In genomic region chr11:76237914-76238313, GRCh38 we compare ENCODE assay signal across 9 cellular contexts. TPM values are rescaled to one million over a fixed set of nuclear protein-coding genes. Genes with fewer than 3 reads are reported as not detected.
A peak's percentile ranks its signal among the peaks of the same experiment; 100 is the strongest.
DNase-seq lines count a peak whose midpoint lies in the region; ATAC-seq and TF ChIP-seq lines count a peak whose summit lies in the region.
"Had no signal": no experiment of that assay in that cellular context is flagged by ENCODE, and none has a peak within 500 bp of the region (broad histone marks: within the 10 kb centered on the region; RNA-seq: fewer than 3 reads in every experiment).

No MANE protein-coding gene starts in this region.

- DNase-seq in DMS114 treated with DMSO at 0.1 percent for 48 hours (lab: John Stamatoyannopoulos, UW; ENCODE audit: unreplicated experiment) (peak; percentile 5), HCEC 1CT (peak; percentile 31), SW480 (ENCODE audit: low spot score) (peak; percentile 46), mesothelial cell of epicardium (ENCODE audit: low spot score in 2 of 2, unreplicated experiment in 2 of 2) (no peak), ureter (ENCODE audit: low spot score) (no peak), activated gamma-delta T cell treated with Interleukin-2 at 50 U/mL for 16 hours (no peak)
- DNase-seq: left cardiac atrium had no signal

- TF ChIP-seq CTCF in mesothelial cell of epicardium (IDR thresholded peaks at IDR 0.05; ENCODE audit: unreplicated experiment) = no peak

- H3K27ac Mint-ChIP-seq in mesothelial cell of epicardium = no peak overlapping the region
- H3K27ac Mint-ChIP-seq: stimulated activated naive CD8-positive, alpha-beta T cell treated with anti-CD3 and anti-CD28 coated beads, Interleukin-15, Interleukin-2, amounts not matched to agents 100 ng/mL and 50 ng/mL, for 24 hours had no signal

- H3K9me3 Mint-ChIP-seq in mesothelial cell of epicardium = no peaks in the 10 kb centered on the region
- H3K9me3 Mint-ChIP-seq: stimulated activated naive CD8-positive, alpha-beta T cell treated with anti-CD3 and anti-CD28 coated beads, Interleukin-15, Interleukin-2, amounts not matched to agents 100 ng/mL and 50 ng/mL, for 24 hours had no signal

- H3K36me3 Mint-ChIP-seq in mesothelial cell of epicardium = no peaks in the 10 kb centered on the region

- peak overlapping the region; percentile 5 for H3K4me3 Mint-ChIP-seq in mesothelial cell of epicardium
- H3K4me3 Mint-ChIP-seq: stimulated activated naive CD8-positive, alpha-beta T cell treated with anti-CD3 and anti-CD28 coated beads, Interleukin-15, Interleukin-2, amounts not matched to agents 100 ng/mL and 50 ng/mL, for 24 hours had no signal

- peaks cover 5% of the 10 kb centered on the region for H3K4me1 Mint-ChIP-seq in mesothelial cell of epicardium

- peaks cover 3% of the 10 kb centered on the region for H3K27me3 Mint-ChIP-seq in mesothelial cell of epicardium (ENCODE audit: low read depth)

- no peak for ATAC-seq in HG03135 (IDR thresholded peaks at IDR 0.05; ENCODE audit: unreplicated experiment)
- ATAC-seq: left cardiac atrium had no signal

RNA-seq across cellular contexts. Expression of gene WNT11, which starts 31.6 kb away (rescaled TPM):
- total RNA-seq in mesothelial cell of epicardium (22.5 to 24.1 TPM (median 22.8 TPM) in 3 replicates), ureter (1.7 TPM)

Comparison
In these comparisons a context has a peak if more than half of its experiments do, and no peak if none do; other contexts are left out.
1. DNase-seq: peak in DMS114 treated with DMSO at 0.1 percent for 48 hours (single experiment), HCEC 1CT (single experiment) and SW480 (single experiment); none in mesothelial cell of epicardium (0 of 2), ureter (single experiment) and activated gamma-delta T cell treated with Interleukin-2 at 50 U/mL for 16 hours (single experiment).